In genomic region chr7:99553039-99553438, GRCh38 we compare ENCODE assay signal across 24 cellular contexts. TPM values are rescaled to one million over a fixed set of nuclear protein-coding genes. Genes with fewer than 3 reads are reported as not detected.
DNase-seq lines count a peak whose midpoint lies in the region; ATAC-seq, FAIRE-seq and TF ChIP-seq lines count a peak whose summit lies in the region.
"Had no signal": no experiment of that assay in that cellular context is flagged by ENCODE, and none has a peak within 500 bp of the region (broad histone marks: within the 10 kb centered on the region; RNA-seq: fewer than 3 reads in every experiment).

No MANE protein-coding gene starts in this region.

- TF ChIP-seq POLR2A in HepG2 (IDR thresholded peaks at IDR 0.05; ENCODE audit: insufficient read depth in 1 of 2, low read depth in 2 of 2, low read length in 2 of 2): no peak
- no peak for TF ChIP-seq POLR2A in right lobe of liver (IDR thresholded peaks at IDR 0.05)

- H3K4me3 Mint-ChIP-seq in T-cell (peak overlapping the region; percentile 6 to 94 (median 25)), mesothelial cell of epicardium (peak overlapping the region; percentile 44)

- no peak overlapping the region for H2AFZ ChIP-seq in HepG2 (ENCODE audit: low read length)

- no peak for FAIRE-seq in HepG2 (lab: Jason Lieb, UNC)
- FAIRE-seq: astrocyte, small intestine had no signal

- H3K36me3 Mint-ChIP-seq in T-cell (peaks cover 20% of the 10 kb centered on the region), mesothelial cell of epicardium (peaks cover 24% of the 10 kb centered on the region)

- POLR2A ChIA-PET in HepG2 (lab: Yijun Ruan, JAX): interaction anchor here (1.2 kb wide), 1 partner anchor 53 kb away, joined by 3 read pairs; the partner anchor contains the start of gene ZNF394
- POLR2A ChIA-PET in T-cell (lab: Charles Lee): interaction anchor here in 1 of 2 donors (1.1 kb wide), 1 partner anchor 48 kb away, joined by 3 read pairs; no protein-coding TSS in a partner anchor

- H3K79me2 ChIP-seq in HepG2 (ENCODE audit: insufficient read depth, low read length): peaks cover 34% of the 10 kb centered on the region

- BruUV-seq in HepG2 (replicated peaks; lab: Mats Ljungman, UMichigan): no TSS peak

- H3K4me1 Mint-ChIP-seq in T-cell: peaks cover 55 to 58% (median 57%) of the 10 kb centered on the region in 3 donors
- H3K4me1 Mint-ChIP-seq in mesothelial cell of epicardium: peaks cover 27% of the 10 kb centered on the region

- 97% methylated on average over 4 of the region's 4 CpGs for WGBS in HepG2 (ENCODE audit: low lambda C conversion rate)
- 100% methylated on average over 4 of the region's 4 CpGs for WGBS in right lobe of liver (ENCODE audit: insufficient coverage, low coverage, low lambda C conversion rate, missing lambda C conversion rate)

- TF ChIP-seq EP300 in HepG2 (IDR thresholded peaks at IDR 0.05; ENCODE audit: low read depth in 2 of 2, low read length in 2 of 2): no peak
- no peak for TF ChIP-seq EP300 in HepG2 (CRISPR knock-in tag; IDR thresholded peaks at IDR 0.05; ENCODE audit: borderline replicate concordance)

- ATAC-seq in HepG2 (no peak), right lobe of liver (no peak), T-cell (replicated peaks in 1 of 4) (no peak), GM21737 (IDR thresholded peaks at IDR 0.05; ENCODE audit: unreplicated experiment) (no peak), HG02938 (IDR thresholded peaks at IDR 0.05; ENCODE audit: unreplicated experiment) (no peak)
- ATAC-seq: foreskin keratinocyte; GM23338; stimulated activated naive B cell treated with anti-CD40 and anti-IgM and Interleukin-4, amounts not matched to agents 10 μg/mL and 1 μg/mL and 100 μg/mL, for 72 hours had no signal

- TF ChIP-seq CTCF in HepG2 (CRISPR knock-in tag; IDR thresholded peaks at IDR 0.05) (no peak), right lobe of liver (IDR thresholded peaks at IDR 0.05) (no peak), mesothelial cell of epicardium (IDR thresholded peaks at IDR 0.05; ENCODE audit: unreplicated experiment) (no peak)

- H3K27me3 ChIP-seq in HepG2 (ENCODE audit: control insufficient read depth in 1 of 2, insufficient read depth in 2 of 2, low read length in 2 of 2) (no peaks in the 10 kb centered on the region; a peak in 1 of 5 replicates), right lobe of liver (no peaks in the 10 kb centered on the region)
- H3K27me3 ChIP-seq: foreskin keratinocyte had no signal

- CTCF ChIA-PET in HepG2 (lab: Yijun Ruan, JAX; ENCODE audit: low intra/inter-chr PET ratio, low total read pairs): no interaction called here
- CTCF ChIA-PET in T-cell (lab: Charles Lee): no interaction called here

- in situ Hi-C loops in HepG2 (cut with HindIII; ENCODE audit: extremely low pct_ligation_motif_present, low pct_unique_long_range_greater_than_20kb): no loop called here

- H4K20me1 ChIP-seq in HepG2 (ENCODE audit: insufficient read depth, low read length): no peaks in the 10 kb centered on the region

- H3K36me3 ChIP-seq in HepG2 (replicated peaks in 1 of 2; ENCODE audit: control insufficient read depth in 1 of 2, insufficient read depth in 2 of 2, low read length in 2 of 2) (peaks cover 3 to 15% of the 10 kb centered on the region in 2 experiments; a peak in 3 of 5 replicates), right lobe of liver (peaks cover 0 to 2% (median 0%) of the 10 kb centered on the region in 4 donors)

- H3K4me1 ChIP-seq in HepG2 (ENCODE audit: insufficient read depth, low read length) (peaks cover 30% of the 10 kb centered on the region), right lobe of liver (peaks cover 0 to 13% (median 7%) of the 10 kb centered on the region in 4 donors)

- H3K9me3 ChIP-seq in HepG2 (ENCODE audit: low read length) (no peaks in the 10 kb centered on the region), right lobe of liver (peaks cover 0 to 2% (median 0%) of the 10 kb centered on the region in 4 donors)
- H3K9me3 ChIP-seq: thoracic aorta had no signal

- peak overlapping the region in 1 of 2 donors; percentile 5 for H3K27ac Mint-ChIP-seq in T-cell
- no peak overlapping the region for H3K27ac Mint-ChIP-seq in mesothelial cell of epicardium
- H3K27ac Mint-ChIP-seq: GM23338 had no signal

- H3K4me2 ChIP-seq in HepG2 (ENCODE audit: low read depth, low read length): no peak overlapping the region

- H3K4me3 ChIP-seq in HepG2 (replicated peaks in 1 of 3; ENCODE audit: insufficient read depth in 1 of 3, low read depth in 2 of 3, low read length in 3 of 3) (no peak overlapping the region), right lobe of liver (no peak overlapping the region)

- TF ChIP-seq RAD21 in HepG2 (CRISPR knock-in tag; IDR thresholded peaks at IDR 0.05): no peak

- H3K9ac ChIP-seq in HepG2 (ENCODE audit: insufficient read depth, low read depth, low read length): no peak overlapping the region

- DNase-seq in HepG2 (ENCODE audit: low spot score): no peak
- no peak for DNase-seq in right lobe of liver
- no peak for DNase-seq in T-cell
- no peak for DNase-seq in mesothelial cell of epicardium (ENCODE audit: low spot score in 2 of 2, unreplicated experiment in 2 of 2)
- DNase-seq in COLO829 (ENCODE audit: low spot score): no peak
- DNase-seq: activated CD4-positive, alpha-beta T cell treated with anti-CD3 and anti-CD28 coated beads for 4 hours; cerebellar nuclear complex; COR-L47; EL; erythroblast; foreskin keratinocyte; left ventricle myocardium inferior; NCI-H2029 treated with DMSO at 0.1 percent for 48 hours; NCI-H446; nucleus accumbens; Right ventricle myocardium superior; small intestine; stimulated activated CD4-positive, alpha-beta T cell treated with anti-CD3 and anti-CD28 coated beads, Interleukin-2, amount 100 ng/mL, for 48 hours; stimulated activated naive B cell treated with anti-CD40 and anti-IgM and Interleukin-4, amounts not matched to agents 10 μg/mL and 1 μg/mL and 100 μg/mL, for 72 hours had no signal

- intact Hi-C loops in HepG2 (cut with micrococcal nuclease; ENCODE audit: unreplicated experiment): no loop called here
- intact Hi-C loops in right lobe of liver (cut with DNase I): no loop called here

- H3K27ac ChIP-seq in HepG2 (ENCODE audit: extremely low read length, insufficient read depth, low read length) (no peak overlapping the region), right lobe of liver (no peak overlapping the region)

- no peaks in the 10 kb centered on the region for H3K27me3 Mint-ChIP-seq in T-cell
- no peaks in the 10 kb centered on the region for H3K27me3 Mint-ChIP-seq in mesothelial cell of epicardium (ENCODE audit: low read depth)
- H3K27me3 Mint-ChIP-seq: stimulated activated naive B cell treated with anti-CD40 and anti-IgM and Interleukin-4, amounts not matched to agents 10 μg/mL and 1 μg/mL and 100 μg/mL, for 72 hours had no signal

- H3K9me3 Mint-ChIP-seq in T-cell (peaks cover 0 to 3% (median 3%) of the 10 kb centered on the region in 3 donors), mesothelial cell of epicardium (peaks cover 8% of the 10 kb centered on the region)

RNA-seq across cellular contexts. Expression of gene FAM200A, which starts 1.1 kb away (rescaled TPM):
- total RNA-seq in HepG2 (2016; rRNA removed; fragmentation: Illumina TruSeq; extraction: Trizol) (6.3 and 10.4 TPM in 2 replicates), right lobe of liver (1 to 10 TPM; 1.4 to 3.4 (median 2.3) TPM), T-cell (1 to 10 TPM; 2.8 to 8.9 (median 8.5) TPM), mesothelial cell of epicardium (8.0 to 9.4 TPM (median 9.3 TPM) in 3 replicates)
- 1.0 and 1.3 TPM in 2 replicates for total RNA-seq in HepG2 (2016; cell fraction: cytosol; rRNA removed; fragmentation: Illumina TruSeq; extraction: Trizol; ENCODE audit: low read depth)
- total RNA-seq in HepG2 (2016; cell fraction: insoluble cytoplasmic fraction; rRNA removed; fragmentation: Illumina TruSeq; extraction: Trizol): 6.0 and 8.6 TPM in 2 replicates
- 3.2 and 3.9 TPM in 2 replicates for total RNA-seq in HepG2 (2016; cell fraction: membrane; rRNA removed; fragmentation: Illumina TruSeq; extraction: Trizol)
- 3.5 and 4.0 TPM in 2 replicates for total RNA-seq in HepG2 (2016; cell fraction: nucleus; rRNA removed; fragmentation: Illumina TruSeq; extraction: Trizol)
- 4.7 and 5.4 TPM in 2 replicates for polyA plus RNA-seq in HepG2 (2011; rRNA removed)
- polyA plus RNA-seq in HepG2 (2011; cell fraction: cytosol; rRNA removed): 3.4 and 4.4 TPM in 2 replicates
- polyA plus RNA-seq in HepG2 (2011; cell fraction: nucleus; rRNA removed): 0.87 and 1.9 TPM in 2 replicates
- 4.5 and 5.0 TPM in 2 replicates for polyA plus RNA-seq in HepG2 (2012)
- polyA plus RNA-seq in HepG2 (2016; cell fraction: cytosol; fragmentation: Illumina TruSeq; extraction: Trizol; ENCODE audit: low read depth): 0.53 and 0.85 TPM in 2 replicates
- polyA plus RNA-seq in HepG2 (2016; cell fraction: insoluble cytoplasmic fraction; fragmentation: Illumina TruSeq; extraction: Trizol; ENCODE audit: low read depth): 8.3 and 10.1 TPM in 2 replicates
- polyA plus RNA-seq in HepG2 (2016; cell fraction: membrane; fragmentation: Illumina TruSeq; extraction: Trizol; ENCODE audit: low read depth): 1.4 and 1.9 TPM in 2 replicates
- 5.9 and 6.7 TPM in 2 replicates for polyA plus RNA-seq in HepG2 (2016; cell fraction: nucleus; fragmentation: Illumina TruSeq; extraction: Trizol; ENCODE audit: insufficient read depth, low read depth)
- polyA minus RNA-seq in HepG2 (2011; rRNA and poly(A)+ RNA removed; ENCODE audit: low replicate concordance): 1.1 and 3.9 TPM in 2 replicates
- 2.8 and 3.8 TPM in 2 replicates for polyA minus RNA-seq in HepG2 (2011; cell fraction: cytosol; rRNA and poly(A)+ RNA removed)
- 6.2 and 7.5 TPM in 2 replicates for polyA minus RNA-seq in HepG2 (2011; cell fraction: nucleus; rRNA and poly(A)+ RNA removed)

RNA-seq across cellular contexts. Expression of gene ZNF655, which starts 5.4 kb away (rescaled TPM):
- total RNA-seq in HepG2 (2016; rRNA removed; fragmentation: Illumina TruSeq; extraction: Trizol) (53.4 and 54.8 TPM in 2 replicates), right lobe of liver (10 to 100 TPM; 21.5 to 44.4 (median 26.0) TPM), T-cell (100 to 1,000 TPM; 145 to 163 (median 157) TPM), mesothelial cell of epicardium (83.5 to 84.9 TPM (median 84.7 TPM) in 3 replicates)
- total RNA-seq in HepG2 (2016; cell fraction: cytosol; rRNA removed; fragmentation: Illumina TruSeq; extraction: Trizol; ENCODE audit: low read depth): 16.2 and 27.8 TPM in 2 replicates
- total RNA-seq in HepG2 (2016; cell fraction: insoluble cytoplasmic fraction; rRNA removed; fragmentation: Illumina TruSeq; extraction: Trizol): 55.5 and 56.9 TPM in 2 replicates
- total RNA-seq in HepG2 (2016; cell fraction: membrane; rRNA removed; fragmentation: Illumina TruSeq; extraction: Trizol): 43.6 and 47.0 TPM in 2 replicates
- 62.9 and 68.9 TPM in 2 replicates for total RNA-seq in HepG2 (2016; cell fraction: nucleus; rRNA removed; fragmentation: Illumina TruSeq; extraction: Trizol)
- 75.6 and 83.2 TPM in 2 replicates for polyA plus RNA-seq in HepG2 (2011; rRNA removed)
- polyA plus RNA-seq in HepG2 (2011; cell fraction: cytosol; rRNA removed): 46.0 and 47.5 TPM in 2 replicates
- polyA plus RNA-seq in HepG2 (2011; cell fraction: nucleus; rRNA removed): 141 and 161 TPM in 2 replicates
- polyA plus RNA-seq in HepG2 (2012): 32.8 and 35.8 TPM in 2 replicates
- polyA plus RNA-seq in HepG2 (2016; cell fraction: cytosol; fragmentation: Illumina TruSeq; extraction: Trizol; ENCODE audit: low read depth): 22.2 and 35.6 TPM in 2 replicates
- 41.3 and 42.7 TPM in 2 replicates for polyA plus RNA-seq in HepG2 (2016; cell fraction: insoluble cytoplasmic fraction; fragmentation: Illumina TruSeq; extraction: Trizol; ENCODE audit: low read depth)
- polyA plus RNA-seq in HepG2 (2016; cell fraction: membrane; fragmentation: Illumina TruSeq; extraction: Trizol; ENCODE audit: low read depth): 30.7 and 38.8 TPM in 2 replicates
- 77.8 and 80.4 TPM in 2 replicates for polyA plus RNA-seq in HepG2 (2016; cell fraction: nucleus; fragmentation: Illumina TruSeq; extraction: Trizol; ENCODE audit: insufficient read depth, low read depth)
- 46.6 and 83.6 TPM in 2 replicates for polyA minus RNA-seq in HepG2 (2011; rRNA and poly(A)+ RNA removed; ENCODE audit: low replicate concordance)
- polyA minus RNA-seq in HepG2 (2011; cell fraction: cytosol; rRNA and poly(A)+ RNA removed): 24.0 and 25.8 TPM in 2 replicates
- polyA minus RNA-seq in HepG2 (2011; cell fraction: nucleus; rRNA and poly(A)+ RNA removed): 176 and 200 TPM in 2 replicates

RNA-seq across cellular contexts. Expression of gene TMEM225B, which starts 45.0 kb away (rescaled TPM):
- total RNA-seq in HepG2 (2016; rRNA removed; fragmentation: Illumina TruSeq; extraction: Trizol) (0.60 and 0.95 TPM in 2 replicates), right lobe of liver (1 to 10 TPM in 1 of 6 experiments, under 1 TPM in 3, not detected in 2; 0.25 to 1.4 (median 0.29) TPM), T-cell (1 to 10 TPM in 4 of 5 donors, under 1 TPM in 1; 0.85 to 2.6 (median 1.1) TPM), mesothelial cell of epicardium (2.5 to 3.6 TPM (median 3.2 TPM) in 3 replicates)
- 2.2 and 2.6 TPM in 2 replicates for total RNA-seq in HepG2 (2016; cell fraction: cytosol; rRNA removed; fragmentation: Illumina TruSeq; extraction: Trizol; ENCODE audit: low read depth)
- total RNA-seq in HepG2 (2016; cell fraction: insoluble cytoplasmic fraction; rRNA removed; fragmentation: Illumina TruSeq; extraction: Trizol): 0.42 and 0.65 TPM in 2 replicates
- 1.3 and 1.4 TPM in 2 replicates for total RNA-seq in HepG2 (2016; cell fraction: membrane; rRNA removed; fragmentation: Illumina TruSeq; extraction: Trizol)
- total RNA-seq in HepG2 (2016; cell fraction: nucleus; rRNA removed; fragmentation: Illumina TruSeq; extraction: Trizol): 1.3 and 1.4 TPM in 2 replicates
- polyA plus RNA-seq in HepG2 (2011; rRNA removed): 0.78 and 1.6 TPM in 2 replicates
- polyA plus RNA-seq in HepG2 (2011; cell fraction: cytosol; rRNA removed): 0.83 and 1.5 TPM in 2 replicates
- 3.0 and 3.2 TPM in 2 replicates for polyA plus RNA-seq in HepG2 (2011; cell fraction: nucleus; rRNA removed)
- polyA plus RNA-seq in HepG2 (2012): 1.9 and 2.5 TPM in 2 replicates
- 1.4 and 2.2 TPM in 2 replicates for polyA plus RNA-seq in HepG2 (2016; cell fraction: cytosol; fragmentation: Illumina TruSeq; extraction: Trizol; ENCODE audit: low read depth)
- 0.38 and 0.45 TPM in 2 replicates for polyA plus RNA-seq in HepG2 (2016; cell fraction: insoluble cytoplasmic fraction; fragmentation: Illumina TruSeq; extraction: Trizol; ENCODE audit: low read depth)
- 1.4 and 1.9 TPM in 2 replicates for polyA plus RNA-seq in HepG2 (2016; cell fraction: membrane; fragmentation: Illumina TruSeq; extraction: Trizol; ENCODE audit: low read depth)
- polyA plus RNA-seq in HepG2 (2016; cell fraction: nucleus; fragmentation: Illumina TruSeq; extraction: Trizol; ENCODE audit: insufficient read depth, low read depth): 1.1 and 2.7 TPM in 2 replicates
- polyA minus RNA-seq in HepG2 (2011; rRNA and poly(A)+ RNA removed; ENCODE audit: low replicate concordance): 0.12 and 0.19 TPM in 2 replicates
- polyA minus RNA-seq in HepG2 (2011; cell fraction: cytosol; rRNA and poly(A)+ RNA removed): 1.1 TPM in 1 of 2 replicates, not detected in the other
- 0.90 and 1.2 TPM in 2 replicates for polyA minus RNA-seq in HepG2 (2011; cell fraction: nucleus; rRNA and poly(A)+ RNA removed)
- total RNA-seq: GM23338, left ventricle myocardium inferior, Right ventricle myocardium superior had no signal

RNA-seq across cellular contexts. Expression of gene ZKSCAN5, which starts 48.6 kb away (rescaled TPM):
- total RNA-seq in HepG2 (2016; rRNA removed; fragmentation: Illumina TruSeq; extraction: Trizol) (11.7 and 14.4 TPM in 2 replicates), right lobe of liver (1 to 10 TPM; 2.7 to 4.4 (median 3.1) TPM), T-cell (1 to 10 TPM; 5.4 to 9.1 (median 8.2) TPM), mesothelial cell of epicardium (14.4 to 14.6 TPM (median 14.4 TPM) in 3 replicates)
- 2.1 and 2.3 TPM in 2 replicates for total RNA-seq in HepG2 (2016; cell fraction: cytosol; rRNA removed; fragmentation: Illumina TruSeq; extraction: Trizol; ENCODE audit: low read depth)
- 11.7 and 14.5 TPM in 2 replicates for total RNA-seq in HepG2 (2016; cell fraction: insoluble cytoplasmic fraction; rRNA removed; fragmentation: Illumina TruSeq; extraction: Trizol)
- 7.0 and 7.8 TPM in 2 replicates for total RNA-seq in HepG2 (2016; cell fraction: membrane; rRNA removed; fragmentation: Illumina TruSeq; extraction: Trizol)
- total RNA-seq in HepG2 (2016; cell fraction: nucleus; rRNA removed; fragmentation: Illumina TruSeq; extraction: Trizol): 7.9 and 10.0 TPM in 2 replicates
- 5.2 and 5.5 TPM in 2 replicates for polyA plus RNA-seq in HepG2 (2011; rRNA removed)
- 3.4 and 4.6 TPM in 2 replicates for polyA plus RNA-seq in HepG2 (2011; cell fraction: cytosol; rRNA removed)
- 4.1 and 5.2 TPM in 2 replicates for polyA plus RNA-seq in HepG2 (2011; cell fraction: nucleus; rRNA removed)
- 5.5 and 5.7 TPM in 2 replicates for polyA plus RNA-seq in HepG2 (2012)
- polyA plus RNA-seq in HepG2 (2016; cell fraction: cytosol; fragmentation: Illumina TruSeq; extraction: Trizol; ENCODE audit: low read depth): 1.1 TPM in 2 replicates
- 11.4 and 12.4 TPM in 2 replicates for polyA plus RNA-seq in HepG2 (2016; cell fraction: insoluble cytoplasmic fraction; fragmentation: Illumina TruSeq; extraction: Trizol; ENCODE audit: low read depth)
- 3.6 and 3.8 TPM in 2 replicates for polyA plus RNA-seq in HepG2 (2016; cell fraction: membrane; fragmentation: Illumina TruSeq; extraction: Trizol; ENCODE audit: low read depth)
- polyA plus RNA-seq in HepG2 (2016; cell fraction: nucleus; fragmentation: Illumina TruSeq; extraction: Trizol; ENCODE audit: insufficient read depth, low read depth): 12.5 and 12.6 TPM in 2 replicates
- 10.3 and 16.0 TPM in 2 replicates for polyA minus RNA-seq in HepG2 (2011; rRNA and poly(A)+ RNA removed; ENCODE audit: low replicate concordance)
- polyA minus RNA-seq in HepG2 (2011; cell fraction: cytosol; rRNA and poly(A)+ RNA removed): 6.9 and 7.2 TPM in 2 replicates
- polyA minus RNA-seq in HepG2 (2011; cell fraction: nucleus; rRNA and poly(A)+ RNA removed): 13.4 and 16.0 TPM in 2 replicates

RNA-seq across cellular contexts. Expression of gene ZNF394, which starts 53.0 kb away (rescaled TPM):
- total RNA-seq in HepG2 (2016; rRNA removed; fragmentation: Illumina TruSeq; extraction: Trizol) (18.7 and 19.6 TPM in 2 replicates), right lobe of liver (10 to 100 TPM in 2 of 6 experiments, 1 to 10 TPM in 4; 6.6 to 12.3 (median 9.4) TPM), T-cell (100 to 1,000 TPM in 3 of 5 donors, 10 to 100 TPM in 2; 88.4 to 188 (median 104) TPM), mesothelial cell of epicardium (30.1 to 31.3 TPM (median 31.3 TPM) in 3 replicates)
- total RNA-seq in HepG2 (2016; cell fraction: cytosol; rRNA removed; fragmentation: Illumina TruSeq; extraction: Trizol; ENCODE audit: low read depth): 14.4 and 15.6 TPM in 2 replicates
- 17.1 and 18.1 TPM in 2 replicates for total RNA-seq in HepG2 (2016; cell fraction: insoluble cytoplasmic fraction; rRNA removed; fragmentation: Illumina TruSeq; extraction: Trizol)
- total RNA-seq in HepG2 (2016; cell fraction: membrane; rRNA removed; fragmentation: Illumina TruSeq; extraction: Trizol): 18.0 and 18.1 TPM in 2 replicates
- total RNA-seq in HepG2 (2016; cell fraction: nucleus; rRNA removed; fragmentation: Illumina TruSeq; extraction: Trizol): 12.9 and 15.2 TPM in 2 replicates
- polyA plus RNA-seq in HepG2 (2011; rRNA removed): 7.8 and 8.6 TPM in 2 replicates
- 6.9 and 7.2 TPM in 2 replicates for polyA plus RNA-seq in HepG2 (2011; cell fraction: cytosol; rRNA removed)
- polyA plus RNA-seq in HepG2 (2011; cell fraction: nucleus; rRNA removed): 9.1 and 13.1 TPM in 2 replicates
- 7.0 and 7.3 TPM in 2 replicates for polyA plus RNA-seq in HepG2 (2012)
- 2.2 and 2.9 TPM in 2 replicates for polyA plus RNA-seq in HepG2 (2016; cell fraction: cytosol; fragmentation: Illumina TruSeq; extraction: Trizol; ENCODE audit: low read depth)
- polyA plus RNA-seq in HepG2 (2016; cell fraction: insoluble cytoplasmic fraction; fragmentation: Illumina TruSeq; extraction: Trizol; ENCODE audit: low read depth): 12.0 and 13.7 TPM in 2 replicates
- 4.1 and 4.3 TPM in 2 replicates for polyA plus RNA-seq in HepG2 (2016; cell fraction: membrane; fragmentation: Illumina TruSeq; extraction: Trizol; ENCODE audit: low read depth)
- polyA plus RNA-seq in HepG2 (2016; cell fraction: nucleus; fragmentation: Illumina TruSeq; extraction: Trizol; ENCODE audit: insufficient read depth, low read depth): 20.5 and 23.9 TPM in 2 replicates
- polyA minus RNA-seq in HepG2 (2011; rRNA and poly(A)+ RNA removed; ENCODE audit: low replicate concordance): 9.5 and 16.3 TPM in 2 replicates
- polyA minus RNA-seq in HepG2 (2011; cell fraction: cytosol; rRNA and poly(A)+ RNA removed): 7.2 and 9.4 TPM in 2 replicates
- polyA minus RNA-seq in HepG2 (2011; cell fraction: nucleus; rRNA and poly(A)+ RNA removed): 20.2 and 23.1 TPM in 2 replicates
